Comparison of ENCODE assay signal across 9 cellular contexts in the genomic region with DNA sequence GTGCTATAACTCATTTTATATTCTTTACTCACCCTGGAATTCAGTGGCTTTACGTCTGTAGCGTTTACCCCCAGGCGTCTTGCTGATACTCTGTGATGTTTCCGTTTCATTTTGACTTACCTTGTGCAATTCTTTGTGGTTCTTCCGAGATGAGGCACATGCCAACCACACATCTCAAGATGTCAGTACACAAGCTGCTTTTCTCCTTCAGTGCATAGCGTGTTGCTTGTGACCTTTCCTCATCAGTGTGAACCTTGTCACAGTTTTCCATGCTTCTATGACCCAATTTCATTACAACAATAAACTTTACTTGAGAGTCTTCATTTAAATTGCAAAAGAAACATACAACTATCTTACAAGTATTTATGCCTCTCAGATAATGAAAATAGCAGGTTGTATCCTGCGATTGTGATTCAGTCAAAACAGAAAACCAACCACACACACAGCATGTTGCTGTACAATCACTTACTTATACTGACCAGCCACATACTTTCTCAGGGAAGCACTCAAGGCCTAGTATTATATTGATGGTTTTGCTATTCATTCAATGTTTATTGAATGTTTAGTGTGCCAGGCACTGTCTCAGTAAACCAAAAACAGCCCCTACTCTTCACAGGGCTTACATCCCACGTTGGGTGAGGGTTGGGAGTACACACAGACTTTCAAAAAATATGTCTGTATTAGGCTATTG. TPM values are rescaled to one million over a fixed set of nuclear protein-coding genes. Genes with fewer than 3 reads are reported as not detected.
DNase-seq lines count a peak whose midpoint lies in the region; ATAC-seq, FAIRE-seq and TF ChIP-seq lines count a peak whose summit lies in the region.
"Had no signal": no experiment of that assay in that cellular context is flagged by ENCODE, and none has a peak within 500 bp of the region (broad histone marks: within the 10 kb centered on the region; RNA-seq: fewer than 3 reads in every experiment).

No MANE protein-coding gene starts in this region.

- no peak for TF ChIP-seq POLR2A in GM12891 (IDR thresholded peaks at IDR 0.05; ENCODE audit: low read depth, low read length)

- ATAC-seq in HG02571 (IDR thresholded peaks at IDR 0.05; ENCODE audit: unreplicated experiment): peak; percentile 72
- ATAC-seq: HCT116 had no signal

- DNase-seq in GM12891 (ENCODE audit: insufficient read length, low spot score): peak; percentile 45
- DNase-seq in NOMO-1 (lab: John Stamatoyannopoulos, UW; ENCODE audit: unreplicated experiment in 2 of 2): peak; percentile 86 to 93
- DNase-seq in activated naive CD4-positive, alpha-beta T cell treated with anti-CD3 and anti-CD28 coated beads, Interleukin-2, amount 50 U/mL, for 16 hours: peak; percentile 58
- peak; percentile 71 for DNase-seq in stimulated activated CD4-positive, alpha-beta T cell treated with anti-CD3 and anti-CD28 coated beads, Interleukin-1b, Interleukin-23, amount 100 ng/mL, for 48 hours
- DNase-seq in NCI-H187 (lab: John Stamatoyannopoulos, UW): no peak
- no peak for DNase-seq in DMS153 treated with DMSO at 0.1 percent for 48 hours (lab: John Stamatoyannopoulos, UW; ENCODE audit: unreplicated experiment)
- no peak for DNase-seq in KG1 (lab: John Stamatoyannopoulos, UW)

- peak; percentile 97 for FAIRE-seq in GM12891 (lab: Jason Lieb, UNC)

TF ChIP-seq in GM12891, 5 proteins besides CTCF, POLR2A, EP300 and RAD21:
- TF ChIP-seq POLR2AphosphoS5 (IDR thresholded peaks at IDR 0.05; ENCODE audit: low read depth, low read length) (no peak), TAF1 (IDR thresholded peaks at IDR 0.05; ENCODE audit: low read depth, low read length) (no peak), SPI1 (IDR thresholded peaks at IDR 0.05; ENCODE audit: low read depth, low read length) (no peak), POU2F2 (IDR thresholded peaks at IDR 0.05; ENCODE audit: low read depth, low read length) (peak; percentile 54; the same call in 1 of the 2 replicates)

RNA-seq across cellular contexts. Expression of gene TBL1XR1, which starts 4.6 kb away (rescaled TPM):
- 26.8 TPM for polyA plus RNA-seq in GM12891 (2012; ENCODE audit: low read depth, missing spikeins)

Comparison
In these comparisons a context has a peak if more than half of its experiments do, and no peak if none do; other contexts are left out.
1. DNase-seq: peak in GM12891 (single experiment), NOMO-1 (2 of 2), activated naive CD4-positive, alpha-beta T cell treated with anti-CD3 and anti-CD28 coated beads, Interleukin-2, amount 50 U/mL, for 16 hours (single experiment) and stimulated activated CD4-positive, alpha-beta T cell treated with anti-CD3 and anti-CD28 coated beads, Interleukin-1b, Interleukin-23, amount 100 ng/mL, for 48 hours (single experiment); none in NCI-H187 (0 of 2), DMS153 treated with DMSO at 0.1 percent for 48 hours (single experiment) and KG1 (single experiment).